In the genomic region with DNA sequence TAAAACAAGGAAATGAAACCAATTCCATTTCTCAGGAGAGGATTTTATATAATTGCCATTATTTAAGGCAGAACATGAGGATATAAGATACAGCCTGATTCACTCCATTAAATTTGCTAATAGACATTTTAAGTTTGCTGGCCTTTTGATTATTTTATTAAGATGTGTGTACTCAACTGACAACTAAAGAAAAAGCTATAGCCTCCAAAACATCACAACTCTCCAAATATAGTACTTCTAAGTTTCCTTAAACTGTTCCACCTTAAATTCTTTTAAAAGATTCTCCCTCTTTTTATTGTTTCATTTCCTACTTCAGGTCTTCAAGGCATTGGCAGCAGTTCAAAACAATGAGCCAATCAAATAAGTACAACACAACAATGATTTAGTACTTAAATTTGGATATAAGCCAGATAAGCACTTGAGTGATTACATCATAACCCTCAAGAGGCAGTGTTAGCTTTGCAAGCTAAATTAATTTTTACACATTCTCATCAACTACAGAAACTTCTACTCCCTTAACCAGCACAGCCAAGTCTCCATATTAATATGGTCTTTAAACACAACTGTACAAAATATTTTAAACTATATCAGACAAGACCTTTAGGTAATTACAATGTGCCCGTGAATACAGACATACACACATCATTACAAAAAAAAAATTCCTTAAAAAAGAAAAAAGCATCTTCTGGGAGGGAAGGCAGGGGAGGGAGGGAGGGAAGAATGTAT, we compare ENCODE assay signal across 8 cellular contexts.
DNase-seq lines count a peak whose midpoint lies in the region; ATAC-seq and TF ChIP-seq lines count a peak whose summit lies in the region.

No MANE protein-coding gene starts in this region.

- no peaks in the 10 kb centered on the region for H3K27me3 ChIP-seq in lower lobe of right lung (ENCODE audit: low read depth)

- H3K27me3 Mint-ChIP-seq in brain = no peaks in the 10 kb centered on the region

- TF ChIP-seq CTCF in brain (conservative IDR thresholded peaks at IDR 0.05) (no peak), lower lobe of right lung (IDR thresholded peaks at IDR 0.05) (no peak)

- peaks cover 31% of the 10 kb centered on the region for H3K4me1 ChIP-seq in lower lobe of right lung

- no peak overlapping the region for H3K4me3 ChIP-seq in lower lobe of right lung

- H3K27ac ChIP-seq in lower lobe of right lung = peak overlapping the region; percentile 13

- no peaks in the 10 kb centered on the region for H3K9me3 Mint-ChIP-seq in brain

- peak overlapping the region; percentile 14 to 76 (median 42) for H3K4me3 Mint-ChIP-seq in brain

- H3K36me3 ChIP-seq in lower lobe of right lung = peaks cover 18% of the 10 kb centered on the region

- peak overlapping the region; percentile 36 to 83 (median 53) for H3K27ac Mint-ChIP-seq in brain

- no peaks in the 10 kb centered on the region for H3K9me3 ChIP-seq in lower lobe of right lung

- ATAC-seq in lower lobe of right lung = peak; percentile 66 to 86
- no peak for ATAC-seq in HG02870 (IDR thresholded peaks at IDR 0.05; ENCODE audit: unreplicated experiment)
- no peak for ATAC-seq in HG03354 (IDR thresholded peaks at IDR 0.05; ENCODE audit: poor library complexity, severe bottlenecking, unreplicated experiment)

- H3K4me1 Mint-ChIP-seq in brain = peaks cover 62% of the 10 kb centered on the region

- peaks cover 47% of the 10 kb centered on the region for H3K36me3 Mint-ChIP-seq in brain

- intact Hi-C loops in lower lobe of right lung (cut with DNase I) = no loop called here

- peak in 4 of 6 experiments; percentile 9 to 58 (median 32) for DNase-seq in stimulated activated naive CD4-positive, alpha-beta T cell (lab: John Stamatoyannopoulos, UW)
- no peak for DNase-seq in stimulated activated naive CD4-positive, alpha-beta T cell treated with Interleukin-2 at 50 U/mL for 16 hours (lab: John Stamatoyannopoulos, UW)
- peak; percentile 71 for DNase-seq in NCI-H345 treated with DMSO at 0.1 percent for 48 hours (lab: John Stamatoyannopoulos, UW; ENCODE audit: unreplicated experiment)
- no peak for DNase-seq in lower lobe of right lung
- no peak for DNase-seq in effector CD4-positive, alpha-beta T cell

Comparison
In these comparisons a context has a peak if more than half of its experiments do, and no peak if none do; other contexts are left out.
1. DNase-seq: peak in stimulated activated naive CD4-positive, alpha-beta T cell (4 of 6) and NCI-H345 treated with DMSO at 0.1 percent for 48 hours (single experiment); none in stimulated activated naive CD4-positive, alpha-beta T cell treated with Interleukin-2 at 50 U/mL for 16 hours (single experiment), lower lobe of right lung (single experiment) and effector CD4-positive, alpha-beta T cell (single experiment).
2. ATAC-seq: peak in lower lobe of right lung (2 of 2); none in HG02870 (single experiment) and HG03354 (single experiment).